Comparison of ENCODE assay signal across 12 cellular contexts in the genomic region with DNA sequence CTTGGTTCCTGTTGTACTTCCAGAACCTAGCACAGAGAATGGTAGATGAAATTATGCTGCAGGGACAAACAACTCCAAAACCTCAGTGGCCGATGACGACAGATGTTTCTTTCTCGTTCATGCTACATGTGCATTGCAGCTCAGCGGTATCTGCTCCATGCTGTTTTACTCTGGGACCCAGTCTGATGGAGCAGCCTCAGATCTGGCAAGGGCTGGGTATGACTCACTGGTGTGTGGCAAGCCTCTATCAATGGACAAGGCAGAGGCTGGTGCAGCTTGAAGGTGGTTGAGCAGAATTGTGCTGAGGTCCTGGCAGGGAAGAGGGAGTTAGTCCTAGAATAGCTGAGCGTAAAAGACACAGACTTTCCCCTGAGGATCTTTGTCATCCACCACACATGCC. TPM values are rescaled to one million over a fixed set of nuclear protein-coding genes. Genes with fewer than 3 reads are reported as not detected.
DNase-seq lines count a peak whose midpoint lies in the region; FAIRE-seq and TF ChIP-seq lines count a peak whose summit lies in the region.
"Had no signal": no experiment of that assay in that cellular context is flagged by ENCODE, and none has a peak within 500 bp of the region (broad histone marks: within the 10 kb centered on the region; RNA-seq: fewer than 3 reads in every experiment).

No MANE protein-coding gene starts in this region.

- H3K27me3 Mint-ChIP-seq in osteocyte (ENCODE audit: unreplicated experiment): peaks cover 42% of the 10 kb centered on the region

- H3K27ac Mint-ChIP-seq in osteocyte (ENCODE audit: unreplicated experiment): no peak overlapping the region
- H3K27ac Mint-ChIP-seq: nephron had no signal

- H3K9me3 ChIP-seq in adrenal gland (replicated peaks in 1 of 3) (no peaks in the 10 kb centered on the region), hepatocyte (ENCODE audit: low read depth) (no peaks in the 10 kb centered on the region), kidney (ENCODE audit: control insufficient read depth in 1 of 2, low read length in 2 of 2) (no peaks in the 10 kb centered on the region)
- H3K9me3 ChIP-seq: Peyer's patch had no signal

- no peaks in the 10 kb centered on the region for H3K79me2 ChIP-seq in hepatocyte

- H4K20me1 ChIP-seq in hepatocyte (ENCODE audit: insufficient read depth, poor library complexity, severe bottlenecking): no peaks in the 10 kb centered on the region

- peak; percentile 49 for FAIRE-seq in HTR-8/SVneo (lab: Jason Lieb, UNC)
- no peak for FAIRE-seq in kidney (lab: Jason Lieb, UNC)

- H3K4me3 ChIP-seq in adrenal gland: no peak overlapping the region
- no peak overlapping the region for H3K4me3 ChIP-seq in hepatocyte
- no peak overlapping the region for H3K4me3 ChIP-seq in kidney (ENCODE audit: low read length in 2 of 2)
- H3K4me3 ChIP-seq: Peyer's patch had no signal

- H3K27ac ChIP-seq in adrenal gland: no peak overlapping the region
- H3K27ac ChIP-seq in hepatocyte: no peak overlapping the region
- H3K27ac ChIP-seq in kidney (ENCODE audit: low read depth in 2 of 2, low read length in 2 of 2): no peak overlapping the region
- H3K27ac ChIP-seq: Peyer's patch had no signal

- no peak for TF ChIP-seq POLR2A in adrenal gland (IDR thresholded peaks at IDR 0.05)

- H2AFZ ChIP-seq in hepatocyte: no peak overlapping the region

- no peak overlapping the region for H3K9ac ChIP-seq in kidney (ENCODE audit: low read length in 2 of 2)

- H3K4me3 Mint-ChIP-seq in osteocyte (ENCODE audit: unreplicated experiment): no peak overlapping the region
- H3K4me3 Mint-ChIP-seq: nephron had no signal

- no peaks in the 10 kb centered on the region for H3K9me2 ChIP-seq in hepatocyte (replicated peaks; ENCODE audit: insufficient read depth)

- no peaks in the 10 kb centered on the region for H3K9me3 Mint-ChIP-seq in osteocyte (ENCODE audit: unreplicated experiment)
- H3K9me3 Mint-ChIP-seq: nephron had no signal

- 72 to 80% (median 74%) methylated on average over 5 of the region's 5 CpGs for WGBS in adrenal gland, 4 donors
- 90% methylated on average over 5 of the region's 5 CpGs for WGBS in hepatocyte (ENCODE audit: low lambda C conversion rate, missing lambda C conversion rate)

- H3K4me2 ChIP-seq in hepatocyte: no peak overlapping the region

- peaks cover 1% of the 10 kb centered on the region for H3K4me1 Mint-ChIP-seq in osteocyte (ENCODE audit: unreplicated experiment)

- no peaks in the 10 kb centered on the region for H3K4me1 ChIP-seq in adrenal gland (replicated peaks in 1 of 2)
- H3K4me1 ChIP-seq in hepatocyte (ENCODE audit: insufficient read depth): peaks cover 12% of the 10 kb centered on the region
- H3K4me1 ChIP-seq in kidney (ENCODE audit: control insufficient read depth in 1 of 2, insufficient read depth in 1 of 2, low read depth in 1 of 2, low read length in 2 of 2): no peaks in the 10 kb centered on the region

- TF ChIP-seq CTCF in adrenal gland (IDR thresholded peaks at IDR 0.05): no peak
- TF ChIP-seq CTCF in hepatocyte (IDR thresholded peaks at IDR 0.05; ENCODE audit: poor library complexity): no peak
- no peak for TF ChIP-seq CTCF in osteocyte (IDR thresholded peaks at IDR 0.05)
- TF ChIP-seq CTCF in kidney (IDR thresholded peaks at IDR 0.05; ENCODE audit: borderline replicate concordance, extremely low read depth, insufficient read depth): no peak

- DNase-seq in AG08395 (ENCODE audit: low spot score): peak; percentile 76
- no peak for DNase-seq in HTR-8/SVneo (ENCODE audit: insufficient read length, low spot score)
- peak; percentile 60 to 89 (median 87) for DNase-seq in adrenal gland
- peak; percentile 47 for DNase-seq in hepatocyte (ENCODE audit: low spot score)
- no peak for DNase-seq in osteocyte (ENCODE audit: extremely low spot score, unreplicated experiment)
- DNase-seq in kidney: no peak
- no peak for DNase-seq in activated CD4-positive, alpha-beta T cell treated with anti-CD3 and anti-CD28 coated beads for 48 hours
- no peak for DNase-seq in AG08396 (ENCODE audit: low spot score)
- DNase-seq: activated naive CD4-positive, alpha-beta T cell treated with Interleukin-2 at 50 U/mL for 16 hours; C1 segment of cervical spinal cord had no signal

- no peaks in the 10 kb centered on the region for H3K36me3 Mint-ChIP-seq in osteocyte (ENCODE audit: unreplicated experiment)

- H3K27me3 ChIP-seq in adrenal gland: no peaks in the 10 kb centered on the region
- H3K27me3 ChIP-seq in hepatocyte: no peaks in the 10 kb centered on the region
- H3K27me3 ChIP-seq: Peyer's patch had no signal

- H3K36me3 ChIP-seq in adrenal gland (replicated peaks in 1 of 2) (no peaks in the 10 kb centered on the region), hepatocyte (replicated peaks; ENCODE audit: insufficient read depth, low read depth) (no peaks in the 10 kb centered on the region), kidney (ENCODE audit: control insufficient read depth in 1 of 2, insufficient read depth in 2 of 2, low read length in 2 of 2) (no peaks in the 10 kb centered on the region)
- H3K36me3 ChIP-seq: Peyer's patch had no signal

- intact Hi-C loops in adrenal gland (cut with DNase I) (loop anchor here in 1 of 2 donors (5.0 kb wide), 1 partner anchor 341 kb away; no protein-coding TSS in a partner anchor), kidney (cut with DNase I) (no loop called here)

RNA-seq across cellular contexts. Expression of gene BLCAP, which starts 10.3 kb away (rescaled TPM):
- total RNA-seq in adrenal gland (10 to 100 TPM; 50.2 to 80.1 (median 68.2) TPM), hepatocyte (71.9 TPM in 2 replicates), osteocyte (71.9 and 74.5 TPM in 2 replicates), kidney (76.1 TPM)
- polyA plus RNA-seq in adrenal gland (100 to 1,000 TPM in 1 of 3 donors, 10 to 100 TPM in 2; 67.4 to 105 (median 70.6) TPM), hepatocyte (65.8 and 70.0 TPM in 2 replicates), kidney (ENCODE audit: insufficient read depth, low read depth, low replicate concordance) (106 TPM)

RNA-seq across cellular contexts. Expression of gene NNAT, which starts 17.0 kb away (rescaled TPM):
- total RNA-seq in adrenal gland: 1 to 10 TPM in 3 of 8 donors, under 1 TPM in 3, not detected in 2; 0.22 to 7.0 (median 3.4) TPM
- 10 to 100 TPM in 2 of 3 donors, 1 to 10 TPM in 1; 6.9 to 21.6 (median 21.3) TPM for polyA plus RNA-seq in adrenal gland
- not detected in 2 replicates for total RNA-seq in hepatocyte
- polyA plus RNA-seq in hepatocyte: 0.43 and 1.1 TPM in 2 replicates
- 14.7 and 14.9 TPM in 2 replicates for total RNA-seq in osteocyte
- 0.25 TPM for total RNA-seq in kidney
- not detected for polyA plus RNA-seq in kidney (ENCODE audit: insufficient read depth, low read depth, low replicate concordance)
- total RNA-seq: Peyer's patch had no signal

Comparison
In these comparisons a context has a peak if more than half of its experiments do, and no peak if none do; other contexts are left out.
1. DNase-seq: peak in AG08395 (single experiment), adrenal gland (7 of 7) and hepatocyte (single experiment); none in HTR-8/SVneo (single experiment), osteocyte (single experiment), kidney (single experiment), activated CD4-positive, alpha-beta T cell treated with anti-CD3 and anti-CD28 coated beads for 48 hours (single experiment) and AG08396 (single experiment).